8 cellular contexts compared by ENCODE assay signal in the genomic region with DNA sequence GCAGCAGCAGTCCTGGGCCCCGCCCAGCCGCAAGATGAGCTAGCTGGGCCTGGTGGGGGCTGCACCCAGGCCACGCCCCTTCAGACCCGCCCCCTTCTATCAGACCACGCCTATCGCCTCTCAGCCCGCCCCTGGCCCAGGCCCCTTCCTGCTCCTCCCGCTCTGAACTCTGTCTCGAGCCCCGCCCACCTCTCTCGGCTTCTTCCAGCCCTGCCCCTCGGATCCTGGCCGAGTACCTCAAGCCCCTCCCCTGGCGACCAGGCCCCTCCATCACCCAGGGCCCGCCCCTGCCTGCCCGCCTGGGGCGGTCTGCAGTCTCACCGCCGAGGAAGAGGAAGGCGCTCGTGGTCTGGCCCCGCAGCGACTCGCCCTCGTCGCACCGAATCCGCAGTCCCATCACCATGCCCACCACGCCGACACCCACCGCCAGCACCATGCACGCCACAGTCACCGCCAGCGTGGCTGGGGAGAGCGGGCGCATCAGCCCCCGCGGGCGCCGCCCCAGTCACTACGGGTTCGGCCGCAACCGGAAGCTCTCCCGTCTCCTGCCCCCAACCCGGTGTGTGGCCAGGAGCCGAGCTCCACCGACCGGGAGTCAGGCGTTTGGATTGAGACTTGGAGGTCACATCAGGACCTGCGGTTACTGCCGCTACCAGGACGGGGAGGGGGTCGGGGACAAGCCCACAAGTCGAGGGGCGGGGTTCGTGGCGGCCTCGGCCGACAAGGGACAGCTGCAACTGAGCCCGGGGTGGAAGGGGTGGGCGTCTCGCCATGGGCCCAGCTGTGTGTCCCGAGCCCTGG. TPM values are rescaled to one million over a fixed set of nuclear protein-coding genes. Genes with fewer than 3 reads are reported as not detected.
DNase-seq lines count a peak whose midpoint lies in the region; ATAC-seq and TF ChIP-seq lines count a peak whose summit lies in the region.

No MANE protein-coding gene starts in this region.

- intact Hi-C loops in left cardiac atrium (cut with DNase I), result loop anchor here in 1 of 2 donors (2.0 kb wide), 1 partner anchor 29 kb away; no protein-coding TSS in a partner anchor

- peak; percentile 91 to 93 for ATAC-seq in left cardiac atrium

- no peak for TF ChIP-seq CTCF in progenitor cell of endocrine pancreas (IDR thresholded peaks at IDR 0.05; ENCODE audit: unreplicated experiment)

- peak overlapping the region; percentile 87 for H3K27ac ChIP-seq in GM23248

- H3K4me1 Mint-ChIP-seq in progenitor cell of endocrine pancreas (ENCODE audit: low read depth), result peaks cover 30% of the 10 kb centered on the region

- no peaks in the 10 kb centered on the region for H3K36me3 ChIP-seq in GM23248 (ENCODE audit: low read depth)

- peak overlapping the region; percentile 95 for H3K9ac ChIP-seq in GM23248

- H3K27me3 Mint-ChIP-seq in progenitor cell of endocrine pancreas, result peaks cover 17% of the 10 kb centered on the region

- peak overlapping the region; percentile 96 for H3K4me3 Mint-ChIP-seq in progenitor cell of endocrine pancreas (ENCODE audit: low read depth)

- H3K79me2 ChIP-seq in GM23248 (ENCODE audit: insufficient read depth), result peaks cover 33% of the 10 kb centered on the region

- no peaks in the 10 kb centered on the region for H3K9me3 Mint-ChIP-seq in progenitor cell of endocrine pancreas (ENCODE audit: low read depth)

- H3K27me3 ChIP-seq in GM23248 (replicated peaks; ENCODE audit: insufficient read depth), result no peaks in the 10 kb centered on the region

- peak overlapping the region; percentile 100 for H3K27ac Mint-ChIP-seq in progenitor cell of endocrine pancreas

- in situ Hi-C loops in GM23248 (cut with MboI), result no loop called here

- no peaks in the 10 kb centered on the region for H3K9me3 ChIP-seq in GM23248 (ENCODE audit: low read depth)

- peak overlapping the region; percentile 77 for H3K4me3 ChIP-seq in GM23248

- whole genome bisulfite sequencing in GM23248 (ENCODE audit: low coverage in 1 of 2, low lambda C conversion rate in 2 of 2, missing lambda C conversion rate in 2 of 2), 2 experiments, result 1% methylated on average over 62 to 63 of the region's 64 CpGs

- H4K20me1 ChIP-seq in GM23248 (ENCODE audit: insufficient read depth), result no peaks in the 10 kb centered on the region

- no peaks in the 10 kb centered on the region for H3F3A ChIP-seq in GM23248 (ENCODE audit: insufficient read depth)

- H3K9me2 ChIP-seq in GM23248 (ENCODE audit: insufficient read depth), result no peaks in the 10 kb centered on the region

- H2AFZ ChIP-seq in GM23248, result peak overlapping the region; percentile 91

- H3K36me3 Mint-ChIP-seq in progenitor cell of endocrine pancreas (ENCODE audit: insufficient read depth), result no peaks in the 10 kb centered on the region

- DNase-seq in EH (ENCODE audit: low read depth) (peak; percentile 99), GM23248 (peak; percentile 99), LHCN-M2 (ENCODE audit: low read depth) (peak; percentile 97), T-helper 1 cell (peak; percentile 88 to 98 (median 92)), amniotic stem cell (lab: John Stamatoyannopoulos, UW) (peak; percentile 92), left cardiac atrium (peak; percentile 99), progenitor cell of endocrine pancreas (ENCODE audit: low spot score, unreplicated experiment) (peak; percentile 99), ureter (ENCODE audit: low spot score) (peak; percentile 99)

- peak overlapping the region; percentile 91 for H3K4me2 ChIP-seq in GM23248 (ENCODE audit: unreplicated experiment)

- H3K4me1 ChIP-seq in GM23248 (ENCODE audit: insufficient read depth), result peaks cover 14% of the 10 kb centered on the region; the same call in 1 of the 2 replicates

RNA-seq across cellular contexts. Expression of gene CLDND2, which starts 1.0 kb away (rescaled TPM):
- not detected in 2 replicates for total RNA-seq in GM23248 (2014; rRNA removed; shearing (Covaris generic))
- 0.93 and 1.0 TPM in 2 replicates for polyA plus RNA-seq in GM23248 (2016; fragmentation: Nextera tagmentation; extraction: Ambion mirVana)
- total RNA-seq in LHCN-M2 (2014; rRNA removed) (not detected in 2 replicates), left cardiac atrium (1 to 10 TPM; 1.3 to 2.5 TPM), progenitor cell of endocrine pancreas (0.73 and 1.4 TPM in 2 replicates), ureter (1.7 TPM)
- 2.1 TPM for polyA plus RNA-seq in LHCN-M2 (2012)

RNA-seq across cellular contexts. Expression of gene ETFB, which starts 1.6 kb away (rescaled TPM):
- 84.3 and 95.9 TPM in 2 replicates for total RNA-seq in GM23248 (2014; rRNA removed; shearing (Covaris generic))
- polyA plus RNA-seq in GM23248 (2016; fragmentation: Nextera tagmentation; extraction: Ambion mirVana), result 141 and 146 TPM in 2 replicates
- total RNA-seq in LHCN-M2 (2014; rRNA removed), result 93.4 and 100 TPM in 2 replicates
- polyA plus RNA-seq in LHCN-M2 (2012), result 195 TPM
- 100 to 1,000 TPM; 225 to 267 TPM for total RNA-seq in left cardiac atrium
- total RNA-seq in progenitor cell of endocrine pancreas, result 63.2 and 69.5 TPM in 2 replicates
- total RNA-seq in ureter, result 73.4 TPM

RNA-seq across cellular contexts. Expression of gene NKG7, which starts 4.7 kb away (rescaled TPM):
- total RNA-seq in GM23248 (2014; rRNA removed; shearing (Covaris generic)), result not detected in 2 replicates
- polyA plus RNA-seq in GM23248 (2016; fragmentation: Nextera tagmentation; extraction: Ambion mirVana), result not detected in 2 replicates
- total RNA-seq in LHCN-M2 (2014; rRNA removed), result not detected in 2 replicates
- polyA plus RNA-seq in LHCN-M2 (2012), result not detected
- total RNA-seq in left cardiac atrium, result 1 to 10 TPM in 1 of 2 donors, under 1 TPM in 1; 0.89 to 4.0 TPM
- not detected in 2 replicates for total RNA-seq in progenitor cell of endocrine pancreas
- total RNA-seq in ureter, result 1.7 TPM

RNA-seq across cellular contexts. Expression of gene LIM2, which starts 20.0 kb away (rescaled TPM):
- total RNA-seq in GM23248 (2014; rRNA removed; shearing (Covaris generic)), result not detected in 2 replicates
- polyA plus RNA-seq in GM23248 (2016; fragmentation: Nextera tagmentation; extraction: Ambion mirVana), result not detected in 2 replicates
- not detected in 2 replicates for total RNA-seq in LHCN-M2 (2014; rRNA removed)
- polyA plus RNA-seq in LHCN-M2 (2012), result not detected
- total RNA-seq in left cardiac atrium, result not detected
- total RNA-seq in progenitor cell of endocrine pancreas, result not detected in 2 replicates
- total RNA-seq in ureter, result not detected

RNA-seq across cellular contexts. Expression of gene C19orf84, which starts 22.6 kb away (rescaled TPM):
- not detected in 2 replicates for total RNA-seq in GM23248 (2014; rRNA removed; shearing (Covaris generic))
- not detected in 2 replicates for polyA plus RNA-seq in GM23248 (2016; fragmentation: Nextera tagmentation; extraction: Ambion mirVana)
- total RNA-seq in LHCN-M2 (2014; rRNA removed), result not detected in 2 replicates
- polyA plus RNA-seq in LHCN-M2 (2012), result not detected
- not detected for total RNA-seq in left cardiac atrium
- total RNA-seq in progenitor cell of endocrine pancreas, result 0.53 and 0.98 TPM in 2 replicates
- not detected for total RNA-seq in ureter

Comparison
In these comparisons a context has a peak if more than half of its experiments do, and no peak if none do; other contexts are left out.
1. Peak in every context shown above with its lines: DNase-seq, ATAC-seq, H3K4me3 ChIP-seq and H3K27ac ChIP-seq.